10 cellular contexts compared by ENCODE assay signal in the genomic region with DNA sequence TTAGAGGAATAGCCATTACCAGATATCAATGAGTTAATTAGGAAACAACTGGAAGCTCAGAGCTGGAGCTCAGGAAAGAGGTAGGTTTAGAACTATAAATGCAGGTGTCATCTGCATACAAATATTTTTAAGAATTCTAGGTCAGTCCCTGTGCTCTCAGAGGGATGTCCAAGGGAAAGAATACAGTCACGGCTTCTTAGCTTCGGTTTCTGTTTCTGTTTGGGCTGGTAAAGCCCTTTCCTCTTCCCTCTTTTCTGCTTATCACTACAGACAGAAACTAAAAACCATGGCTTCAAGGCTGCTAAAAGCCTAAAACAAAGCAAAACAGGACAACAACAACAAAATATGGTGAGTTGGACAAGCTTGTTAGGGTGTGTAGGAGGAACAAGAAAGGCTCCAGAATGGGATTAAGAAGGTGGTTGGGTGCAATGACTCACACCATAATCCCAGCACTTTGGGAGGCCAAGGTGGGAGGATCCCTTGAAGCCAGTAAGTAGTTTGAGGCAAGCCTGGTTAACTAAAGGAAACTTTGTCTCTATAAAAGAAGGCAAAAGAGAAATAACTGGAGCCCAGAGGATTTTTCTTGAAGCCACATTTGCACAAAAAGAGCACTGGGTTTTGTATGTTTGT.
DNase-seq lines count a peak whose midpoint lies in the region; ATAC-seq and TF ChIP-seq lines count a peak whose summit lies in the region.
"Had no signal": no experiment of that assay in that cellular context is flagged by ENCODE, and none has a peak within 500 bp of the region (broad histone marks: within the 10 kb centered on the region; RNA-seq: fewer than 3 reads in every experiment).

No MANE protein-coding gene starts in this region.

- H3K4me1 Mint-ChIP-seq in stimulated activated naive CD8-positive, alpha-beta T cell treated with anti-CD3 and anti-CD28 coated beads, Interleukin-15, Interleukin-2, amounts not matched to agents 100 ng/mL and 50 ng/mL, for 24 hours (ENCODE audit: low read depth): peaks cover 11% of the 10 kb centered on the region
- no peaks in the 10 kb centered on the region for H3K4me1 Mint-ChIP-seq in chondrocyte (ENCODE audit: low read depth)

- TF ChIP-seq CTCF in chondrocyte (IDR thresholded peaks at IDR 0.05): no peak

- peaks cover 9% of the 10 kb centered on the region for H3K27me3 Mint-ChIP-seq in stimulated activated naive CD8-positive, alpha-beta T cell treated with anti-CD3 and anti-CD28 coated beads, Interleukin-15, Interleukin-2, amounts not matched to agents 100 ng/mL and 50 ng/mL, for 24 hours
- H3K27me3 Mint-ChIP-seq in chondrocyte (ENCODE audit: low read depth): no peaks in the 10 kb centered on the region

- no peaks in the 10 kb centered on the region for H3K36me3 Mint-ChIP-seq in stimulated activated naive CD8-positive, alpha-beta T cell treated with anti-CD3 and anti-CD28 coated beads, Interleukin-15, Interleukin-2, amounts not matched to agents 100 ng/mL and 50 ng/mL, for 24 hours (ENCODE audit: low read depth)
- peaks cover 7% of the 10 kb centered on the region for H3K36me3 Mint-ChIP-seq in chondrocyte (ENCODE audit: low read depth)

- no peaks in the 10 kb centered on the region for H3K9me3 Mint-ChIP-seq in stimulated activated naive CD8-positive, alpha-beta T cell treated with anti-CD3 and anti-CD28 coated beads, Interleukin-15, Interleukin-2, amounts not matched to agents 100 ng/mL and 50 ng/mL, for 24 hours
- H3K9me3 Mint-ChIP-seq in chondrocyte (ENCODE audit: low read depth): no peaks in the 10 kb centered on the region

- DNase-seq in stimulated activated naive CD8-positive, alpha-beta T cell treated with anti-CD3 and anti-CD28 coated beads, Interleukin-15, Interleukin-2, amounts not matched to agents 100 U/mL and 50 U/mL, for 24 hours: no peak
- DNase-seq in RPMI8226 (peak; percentile 9), ureter (ENCODE audit: low spot score) (no peak), NCI-H1105 treated with DMSO at 0.1 percent for 48 hours (lab: John Stamatoyannopoulos, UW) (no peak), chondrocyte (ENCODE audit: low spot score) (no peak), DMS53 (lab: John Stamatoyannopoulos, UW) (no peak)
- DNase-seq: NCI-H1930; stimulated activated CD4-positive, alpha-beta T cell treated with anti-CD3 and anti-CD28 coated beads, Interleukin-12 subunit alpha, Interleukin-12 subunit beta, amount 100 ng/mL, for 4 hours had no signal

- H3K4me3 Mint-ChIP-seq in stimulated activated naive CD8-positive, alpha-beta T cell treated with anti-CD3 and anti-CD28 coated beads, Interleukin-15, Interleukin-2, amounts not matched to agents 100 ng/mL and 50 ng/mL, for 24 hours: peak overlapping the region; percentile 2
- H3K4me3 Mint-ChIP-seq in chondrocyte (ENCODE audit: unreplicated experiment): no peak overlapping the region

- H3K27ac Mint-ChIP-seq in stimulated activated naive CD8-positive, alpha-beta T cell treated with anti-CD3 and anti-CD28 coated beads, Interleukin-15, Interleukin-2, amounts not matched to agents 100 ng/mL and 50 ng/mL, for 24 hours: no peak overlapping the region
- no peak overlapping the region for H3K27ac Mint-ChIP-seq in chondrocyte (ENCODE audit: unreplicated experiment)

- ATAC-seq in stimulated activated naive CD8-positive, alpha-beta T cell treated with anti-CD3 and anti-CD28 coated beads, Interleukin-15, Interleukin-2, amounts not matched to agents 100 U/mL and 50 U/mL, for 24 hours: no peak
- peak; percentile 84 for ATAC-seq in HG02981 (IDR thresholded peaks at IDR 0.05; ENCODE audit: unreplicated experiment)
